ENCODE assay signal across 8 cellular contexts in the genomic region with DNA sequence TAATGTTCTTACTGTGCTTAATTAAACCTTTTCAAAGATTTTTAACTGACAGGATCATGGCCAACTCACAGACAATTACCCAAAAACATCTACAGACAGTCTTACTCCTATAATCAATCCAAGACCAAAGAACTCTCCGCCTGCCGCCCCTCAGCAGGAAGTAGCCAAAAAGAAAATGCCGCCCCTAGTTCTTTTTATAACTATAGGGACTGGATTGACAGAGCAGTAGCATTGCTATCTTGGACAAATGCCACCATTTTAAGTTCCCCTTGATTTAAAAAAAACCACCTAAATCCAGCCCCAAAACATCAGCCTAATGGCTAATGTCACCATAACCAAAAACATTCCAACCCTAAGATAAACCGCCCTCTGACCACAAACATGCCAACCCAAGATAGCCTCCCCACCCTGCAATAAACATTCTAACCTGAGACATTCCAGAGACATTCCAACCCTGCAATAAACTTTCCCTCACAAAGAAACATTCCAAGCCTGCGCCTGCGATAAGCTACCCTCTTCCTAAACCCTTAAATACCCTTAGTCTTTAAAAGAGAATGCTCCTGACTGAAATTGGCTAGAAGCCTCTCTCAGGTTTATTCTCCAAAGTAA.
DNase-seq lines count a peak whose midpoint lies in the region; TF ChIP-seq lines count a peak whose summit lies in the region.
"Had no signal": no experiment of that assay in that cellular context is flagged by ENCODE, and none has a peak within 500 bp of the region (broad histone marks: within the 10 kb centered on the region; RNA-seq: fewer than 3 reads in every experiment).

No MANE protein-coding gene starts in this region.

- no peak for TF ChIP-seq EP300 in stomach (IDR thresholded peaks at IDR 0.05)

- H3K27me3 ChIP-seq in stomach = no peaks in the 10 kb centered on the region

- H3K36me3 ChIP-seq in stomach = no peaks in the 10 kb centered on the region

- intact Hi-C loops in stomach (cut with DNase I; ENCODE audit: low total_unique reads) = no loop called here

- no peaks in the 10 kb centered on the region for H3K9me3 ChIP-seq in stomach

- 35 to 62% (median 42%) methylated on average over 6 of the region's 6 CpGs for WGBS in stomach, 5 donors

- DNase-seq in H4 (ENCODE audit: low spot score) = peak; percentile 88
- DNase-seq in SW480 (ENCODE audit: low spot score) = peak; percentile 65
- DNase-seq in glomerular endothelial cell (ENCODE audit: extremely low read depth, low read depth, low spot score) = peak; percentile 23
- DNase-seq in stomach = no peak
- no peak for DNase-seq in NCI-H2029 (lab: John Stamatoyannopoulos, UW)
- DNase-seq in NCI-H1436 (lab: John Stamatoyannopoulos, UW) = no peak
- DNase-seq in hypothalamus (lab: John Stamatoyannopoulos, UW) = no peak
- DNase-seq: GF-D8 had no signal

- peaks cover 0 to 11% (median 4%) of the 10 kb centered on the region in 4 donors for H3K4me1 ChIP-seq in stomach

- no peak for TF ChIP-seq CTCF in stomach (IDR thresholded peaks at IDR 0.05)

- TF ChIP-seq POLR2A in stomach (IDR thresholded peaks at IDR 0.05) = no peak

- H3K4me3 ChIP-seq in stomach = no peak overlapping the region

- peak overlapping the region in 4 of 5 donors; percentile 4 to 71 (median 20) for H3K27ac ChIP-seq in stomach

Comparison
In these comparisons a context has a peak if more than half of its experiments do, and no peak if none do; other contexts are left out.
1. DNase-seq: peak in H4 (single experiment), SW480 (single experiment) and glomerular endothelial cell (single experiment); none in stomach (single experiment), NCI-H2029 (single experiment), NCI-H1436 (single experiment) and hypothalamus (0 of 51).